ENCODE assay signal across 14 cellular contexts in genomic region chr21:36783612-36784383, GRCh38.
A peak's percentile ranks its signal among the peaks of the same experiment; 100 is the strongest.
DNase-seq lines count a peak whose midpoint lies in the region; ATAC-seq, FAIRE-seq and TF ChIP-seq lines count a peak whose summit lies in the region.
"Had no signal": no experiment of that assay in that cellular context is flagged by ENCODE, and none has a peak within 500 bp of the region (broad histone marks: within the 10 kb centered on the region; RNA-seq: fewer than 3 reads in every experiment).

No MANE protein-coding gene starts in this region.

- H3K27me3 ChIP-seq in upper lobe of left lung: no peaks in the 10 kb centered on the region
- H3K27me3 ChIP-seq: suprapubic skin had no signal

- no peaks in the 10 kb centered on the region for H3K36me3 ChIP-seq in upper lobe of left lung
- H3K36me3 ChIP-seq: suprapubic skin had no signal

- no peak for FAIRE-seq in GM12892 (lab: Jason Lieb, UNC)
- FAIRE-seq: islet of Langerhans had no signal

- ATAC-seq in upper lobe of left lung (ENCODE audit: low FRiP score in 2 of 2) (peak; percentile 26 to 75), GM21390 (IDR thresholded peaks at IDR 0.05; ENCODE audit: unreplicated experiment) (no peak)

- peak; percentile 7 for DNase-seq in activated CD4-positive, alpha-beta T cell treated with anti-CD3 and anti-CD28 coated beads for 48 hours
- no peak for DNase-seq in activated CD4-positive, alpha-beta T cell treated with anti-CD3 and anti-CD28 coated beads, Interleukin-2, amount 50 U/mL, for 48 hours
- DNase-seq in SW480 (ENCODE audit: low spot score) (peak; percentile 26), fibroblast of the aortic adventitia (ENCODE audit: low read depth) (peak; percentile 65), upper lobe of left lung (peak in 1 of 2 donors; percentile 48), NCI-H1930 (lab: John Stamatoyannopoulos, UW) (no peak), GM12892 (ENCODE audit: insufficient read length) (no peak)
- DNase-seq: NCI-H2081 treated with DMSO at 0.1 percent for 48 hours; nucleus accumbens; Right ventricle myocardium superior; stimulated activated CD4-positive, alpha-beta T cell treated with anti-CD3 and anti-CD28 coated beads, Interleukin-4, amount 100 ng/mL, for 1 hour had no signal

- H3K4me3 ChIP-seq in fibroblast of the aortic adventitia (ENCODE audit: low read depth, low read length) (no peak overlapping the region), upper lobe of left lung (no peak overlapping the region)
- H3K4me3 ChIP-seq: suprapubic skin had no signal

- no peak for TF ChIP-seq POLR2A in upper lobe of left lung (IDR thresholded peaks at IDR 0.05)
- no peak for TF ChIP-seq POLR2A in GM12892 (IDR thresholded peaks at IDR 0.05; ENCODE audit: low read depth, low read length)

- 93 to 94% methylated on average over 8 of the region's 8 CpGs for WGBS in upper lobe of left lung, 2 donors

- no peak for TF ChIP-seq EP300 in upper lobe of left lung (IDR thresholded peaks at IDR 0.05)

- peak overlapping the region in 1 of 4 donors; percentile 29 for H3K27ac ChIP-seq in upper lobe of left lung
- H3K27ac ChIP-seq: suprapubic skin had no signal

- TF ChIP-seq CTCF in fibroblast of the aortic adventitia (IDR thresholded peaks at IDR 0.05; ENCODE audit: insufficient read depth, low read length) (no peak), upper lobe of left lung (IDR thresholded peaks at IDR 0.05) (no peak)

- no peaks in the 10 kb centered on the region for H3K9me3 ChIP-seq in upper lobe of left lung
- H3K9me3 ChIP-seq: suprapubic skin had no signal

- H3K4me1 ChIP-seq in upper lobe of left lung: peaks cover 0 to 11% (median 0%) of the 10 kb centered on the region in 4 donors

Comparison
In these comparisons a context has a peak if more than half of its experiments do, and no peak if none do; other contexts are left out.
1. DNase-seq: peak in activated CD4-positive, alpha-beta T cell treated with anti-CD3 and anti-CD28 coated beads for 48 hours (single experiment), SW480 (single experiment) and fibroblast of the aortic adventitia (single experiment); none in activated CD4-positive, alpha-beta T cell treated with anti-CD3 and anti-CD28 coated beads, Interleukin-2, amount 50 U/mL, for 48 hours (0 of 2), NCI-H1930 (0 of 2) and GM12892 (single experiment).